In genomic region chr4:26028793-26029511, GRCh38 we compare ENCODE assay signal across 8 cellular contexts.
A peak's percentile ranks its signal among the peaks of the same experiment; 100 is the strongest.
DNase-seq lines count a peak whose midpoint lies in the region; ATAC-seq, FAIRE-seq and TF ChIP-seq lines count a peak whose summit lies in the region.

No MANE protein-coding gene starts in this region.

- TF ChIP-seq CTCF in osteocyte (IDR thresholded peaks at IDR 0.05) (peak; percentile 49), transverse colon (IDR thresholded peaks at IDR 0.05) (peak; percentile 57 to 75 (median 71))

- TF ChIP-seq EP300 in transverse colon (IDR thresholded peaks at IDR 0.05; ENCODE audit: low read depth), result no peak

- no peak overlapping the region for H3K4me3 Mint-ChIP-seq in activated T-cell treated with anti-CD3 and anti-CD28 coated beads, Interleukin-2, amount 50 U/mL, for 72 hours
- no peak overlapping the region for H3K4me3 Mint-ChIP-seq in osteocyte (ENCODE audit: unreplicated experiment)

- intact Hi-C loops in transverse colon (cut with DNase I; ENCODE audit: low total_unique reads), result loop anchor here (5.0 kb wide), 2 partner anchors 293 to 383 kb away; partner anchors contain the start of gene RBPJ

- H3K27me3 Mint-ChIP-seq in activated T-cell treated with anti-CD3 and anti-CD28 coated beads, Interleukin-2, amount 50 U/mL, for 72 hours (ENCODE audit: low read depth), result peaks cover 24% of the 10 kb centered on the region
- peaks cover 9% of the 10 kb centered on the region for H3K27me3 Mint-ChIP-seq in osteocyte (ENCODE audit: unreplicated experiment)

- in situ Hi-C loops in transverse colon (cut with MboI; ENCODE audit: low pct_ligation_motif_present in 1 of 4, low pct_unique_long_range_greater_than_20kb in 1 of 4, low sequenced_read_pairs in 3 of 4), result no loop called here

- no peak for TF ChIP-seq POLR2A in transverse colon (IDR thresholded peaks at IDR 0.05)

- 13 to 19% methylated on average over 4 to 37 of the region's 38 CpGs for WGBS in transverse colon (ENCODE audit: low coverage in 1 of 2), 2 donors

- H3K4me3 ChIP-seq in transverse colon, result peak overlapping the region in 1 of 4 donors; percentile 20

- DNase-seq in GM18507 (ENCODE audit: extremely low spot score, insufficient read length, low read depth), result peak; percentile 61
- DNase-seq in NCI-H524 treated with DMSO at 0.1 percent for 48 hours (lab: John Stamatoyannopoulos, UW), result peak; percentile 7
- DNase-seq in activated T-cell treated with anti-CD3 and anti-CD28 coated beads, Interleukin-2, amount 50 U/mL, for 72 hours, result peak; percentile 78 to 82
- peak; percentile 65 for DNase-seq in germinal center (ENCODE audit: low spot score)
- no peak for DNase-seq in osteocyte (ENCODE audit: extremely low spot score, unreplicated experiment)
- peak; percentile 71 for DNase-seq in transverse colon
- no peak for DNase-seq in NCI-H2081 treated with DMSO at 0.1 percent for 48 hours (lab: John Stamatoyannopoulos, UW)

- no peak overlapping the region for H3K27ac Mint-ChIP-seq in activated T-cell treated with anti-CD3 and anti-CD28 coated beads, Interleukin-2, amount 50 U/mL, for 72 hours
- no peak overlapping the region for H3K27ac Mint-ChIP-seq in osteocyte (ENCODE audit: unreplicated experiment)

- H3K27ac ChIP-seq in transverse colon, result peak overlapping the region in 2 of 4 donors; percentile 2 to 3

- peak; percentile 73 for FAIRE-seq in GM18507 (lab: Jason Lieb, UNC)

- peak; percentile 82 for ATAC-seq in HG02763 (IDR thresholded peaks at IDR 0.05; ENCODE audit: unreplicated experiment)
- ATAC-seq in activated T-cell treated with anti-CD3 and anti-CD28 coated beads, Interleukin-2, amount 50 U/mL, for 72 hours (replicated peaks in 1 of 2), result peak; percentile 96 to 97

- peaks cover 9% of the 10 kb centered on the region for H3K4me1 Mint-ChIP-seq in activated T-cell treated with anti-CD3 and anti-CD28 coated beads, Interleukin-2, amount 50 U/mL, for 72 hours (ENCODE audit: low read depth)
- H3K4me1 Mint-ChIP-seq in osteocyte (ENCODE audit: unreplicated experiment), result peaks cover 32% of the 10 kb centered on the region

- no peaks in the 10 kb centered on the region for H3K9me3 ChIP-seq in transverse colon

- no peaks in the 10 kb centered on the region for H3K36me3 ChIP-seq in transverse colon

- H3K36me3 Mint-ChIP-seq in activated T-cell treated with anti-CD3 and anti-CD28 coated beads, Interleukin-2, amount 50 U/mL, for 72 hours (ENCODE audit: insufficient read depth in 2 of 2), result peaks cover 0 to 3% of the 10 kb centered on the region in 2 donors
- no peaks in the 10 kb centered on the region for H3K36me3 Mint-ChIP-seq in osteocyte (ENCODE audit: unreplicated experiment)

- H3K27me3 ChIP-seq in transverse colon, result no peaks in the 10 kb centered on the region

- H3K9me3 Mint-ChIP-seq in activated T-cell treated with anti-CD3 and anti-CD28 coated beads, Interleukin-2, amount 50 U/mL, for 72 hours, result no peaks in the 10 kb centered on the region
- H3K9me3 Mint-ChIP-seq in osteocyte (ENCODE audit: unreplicated experiment), result peaks cover 3% of the 10 kb centered on the region

- peaks cover 0 to 12% (median 3%) of the 10 kb centered on the region in 4 donors for H3K4me1 ChIP-seq in transverse colon

Comparison
In these comparisons a context has a peak if more than half of its experiments do, and no peak if none do; other contexts are left out.
1. DNase-seq: peak in GM18507 (single experiment), NCI-H524 treated with DMSO at 0.1 percent for 48 hours (single experiment), activated T-cell treated with anti-CD3 and anti-CD28 coated beads, Interleukin-2, amount 50 U/mL, for 72 hours (2 of 2), germinal center (single experiment) and transverse colon (single experiment); none in osteocyte (single experiment) and NCI-H2081 treated with DMSO at 0.1 percent for 48 hours (single experiment).